ENCODE assay signal across 15 cellular contexts in the genomic region with DNA sequence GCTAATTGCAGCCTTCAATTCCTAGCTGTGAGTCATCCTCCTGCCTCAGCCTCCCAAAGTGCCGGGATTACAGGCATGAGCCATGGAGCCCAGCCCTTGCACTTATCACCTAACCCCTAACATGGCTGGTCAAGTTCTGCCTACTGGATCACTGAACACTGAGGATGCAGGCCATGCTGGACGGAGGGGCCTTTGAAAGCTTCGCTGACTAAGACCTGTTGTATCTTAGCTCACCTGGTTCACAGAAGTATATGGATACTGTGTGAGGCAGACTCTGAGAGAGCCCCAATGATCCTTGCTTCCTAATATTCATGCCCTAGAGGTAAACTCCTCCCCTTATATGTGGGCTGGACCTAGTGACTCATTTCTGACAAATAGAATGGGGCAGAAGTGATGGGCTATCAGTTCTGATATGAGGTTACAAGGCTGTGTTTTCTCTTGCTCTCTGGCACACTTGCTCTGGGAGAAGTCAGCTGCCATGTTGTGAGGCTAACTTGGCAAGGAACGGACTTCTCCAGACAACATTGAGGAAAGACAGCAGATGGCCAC. TPM values are rescaled to one million over a fixed set of nuclear protein-coding genes. Genes with fewer than 3 reads are reported as not detected.
DNase-seq lines count a peak whose midpoint lies in the region; ATAC-seq and TF ChIP-seq lines count a peak whose summit lies in the region.
"Had no signal": no experiment of that assay in that cellular context is flagged by ENCODE, and none has a peak within 500 bp of the region (broad histone marks: within the 10 kb centered on the region; RNA-seq: fewer than 3 reads in every experiment).

No MANE protein-coding gene starts in this region.

- no peaks in the 10 kb centered on the region for H3K27me3 ChIP-seq in Peyer's patch
- no peaks in the 10 kb centered on the region for H3K27me3 ChIP-seq in foreskin keratinocyte
- H3K27me3 ChIP-seq: tibial nerve had no signal

- intact Hi-C loops in activated CD8-positive, alpha-beta T cell treated with anti-CD3 and anti-CD28 coated beads for 36 hours (cut with micrococcal nuclease) = no loop called here

- H3K4me3 ChIP-seq in Peyer's patch = no peak overlapping the region
- H3K4me3 ChIP-seq: tibial nerve had no signal

- peak; percentile 67 for DNase-seq in activated CD8-positive, alpha-beta T cell treated with anti-CD3 and anti-CD28 coated beads for 36 hours
- no peak for DNase-seq in activated CD8-positive, alpha-beta T cell treated with anti-CD3 and anti-CD28 coated beads, Interleukin-2, amount 10 ng/mL, durations not matched to agents 7 days and 5 days
- DNase-seq in Peyer's patch (peak in 1 of 3 donors; percentile 65), foreskin keratinocyte (peak in 1 of 2 donors; percentile 42), substantia nigra (lab: John Stamatoyannopoulos, UW) (no peak), DMS114 treated with DMSO at 0.1 percent for 48 hours (lab: John Stamatoyannopoulos, UW; ENCODE audit: unreplicated experiment) (no peak), COLO668 (lab: John Stamatoyannopoulos, UW; ENCODE audit: unreplicated experiment) (no peak)
- DNase-seq: left cardiac atrium, NCI-H2227 treated with DMSO at 0.1 percent for 48 hours had no signal

- no peaks in the 10 kb centered on the region for H3K36me3 ChIP-seq in Peyer's patch
- H3K36me3 ChIP-seq: tibial nerve had no signal

- H3K9me3 Mint-ChIP-seq in activated CD8-positive, alpha-beta T cell treated with anti-CD3 and anti-CD28 coated beads for 36 hours = no peaks in the 10 kb centered on the region
- H3K9me3 Mint-ChIP-seq in activated CD8-positive, alpha-beta T cell treated with anti-CD3 and anti-CD28 coated beads, Interleukin-2, amount 10 ng/mL, durations not matched to agents 7 days and 5 days (ENCODE audit: insufficient read depth) = no peaks in the 10 kb centered on the region
- H3K9me3 Mint-ChIP-seq: activated naive CD4-positive, alpha-beta T cell treated with anti-CD3 and anti-CD28 coated beads, Interleukin-2, amount 50 U/mL, for 24 hours; T-helper 1 cell treated with Interleukin-12 subunit alpha and Interleukin-12 subunit beta and Interleukin-4 antibody, amounts not matched to agents 30 μg/mL and 1 μg/mL, for 36 hours had no signal

- H3K4me1 ChIP-seq in Peyer's patch (peaks cover 0 to 45% (median 2%) of the 10 kb centered on the region in 4 donors), foreskin keratinocyte (peaks cover 8% of the 10 kb centered on the region)

- peak; percentile 98 for ATAC-seq in activated CD8-positive, alpha-beta T cell treated with anti-CD3 and anti-CD28 coated beads for 36 hours
- ATAC-seq in activated CD8-positive, alpha-beta T cell treated with anti-CD3 and anti-CD28 coated beads, Interleukin-2, amount 10 ng/mL, durations not matched to agents 7 days and 5 days = no peak
- ATAC-seq in foreskin keratinocyte = peak; percentile 64
- no peak for ATAC-seq in HG03565 (IDR thresholded peaks at IDR 0.05; ENCODE audit: unreplicated experiment)

- no peaks in the 10 kb centered on the region for H3K9me3 ChIP-seq in Peyer's patch
- H3K9me3 ChIP-seq: tibial nerve had no signal

- peaks cover 12% of the 10 kb centered on the region for H3K4me1 Mint-ChIP-seq in activated CD8-positive, alpha-beta T cell treated with anti-CD3 and anti-CD28 coated beads for 36 hours (ENCODE audit: low read depth)
- no peaks in the 10 kb centered on the region for H3K4me1 Mint-ChIP-seq in activated CD8-positive, alpha-beta T cell treated with anti-CD3 and anti-CD28 coated beads, Interleukin-2, amount 10 ng/mL, durations not matched to agents 7 days and 5 days (ENCODE audit: low read depth)

- H3K27ac Mint-ChIP-seq in activated CD8-positive, alpha-beta T cell treated with anti-CD3 and anti-CD28 coated beads for 36 hours = peak overlapping the region; percentile 65
- H3K27ac Mint-ChIP-seq in activated CD8-positive, alpha-beta T cell treated with anti-CD3 and anti-CD28 coated beads, Interleukin-2, amount 10 ng/mL, durations not matched to agents 7 days and 5 days = no peak overlapping the region
- H3K27ac Mint-ChIP-seq: activated naive CD4-positive, alpha-beta T cell treated with anti-CD3 and anti-CD28 coated beads, Interleukin-2, amount 50 U/mL, for 24 hours; T-helper 1 cell treated with Interleukin-12 subunit alpha and Interleukin-12 subunit beta and Interleukin-4 antibody, amounts not matched to agents 30 μg/mL and 1 μg/mL, for 36 hours had no signal

- peak in 1 of 2 donors; percentile 18 for TF ChIP-seq POLR2A in Peyer's patch (IDR thresholded peaks at IDR 0.05)

- no peaks in the 10 kb centered on the region for H3K27me3 Mint-ChIP-seq in activated CD8-positive, alpha-beta T cell treated with anti-CD3 and anti-CD28 coated beads for 36 hours
- H3K27me3 Mint-ChIP-seq in activated CD8-positive, alpha-beta T cell treated with anti-CD3 and anti-CD28 coated beads, Interleukin-2, amount 10 ng/mL, durations not matched to agents 7 days and 5 days (ENCODE audit: low read depth) = no peaks in the 10 kb centered on the region
- H3K27me3 Mint-ChIP-seq: activated naive CD4-positive, alpha-beta T cell treated with anti-CD3 and anti-CD28 coated beads, Interleukin-2, amount 50 U/mL, for 24 hours had no signal

- TF ChIP-seq CTCF in activated CD8-positive, alpha-beta T cell treated with anti-CD3 and anti-CD28 coated beads for 36 hours (IDR thresholded peaks at IDR 0.05) = no peak
- TF ChIP-seq CTCF in Peyer's patch (IDR thresholded peaks at IDR 0.05) = no peak
- no peak for TF ChIP-seq CTCF in foreskin keratinocyte (conservative IDR thresholded peaks at IDR 0.05)

- POLR2A ChIA-PET in activated CD8-positive, alpha-beta T cell treated with anti-CD3 and anti-CD28 coated beads for 36 hours (lab: Charles Lee) = interaction anchor here (1.3 to 1.9 kb wide), 3 partner anchors 9 to 33 kb away, joined by 3 to 6 read pairs (median 5); a partner anchor contains a TSS
- POLR2A ChIA-PET in activated CD8-positive, alpha-beta T cell treated with anti-CD3 and anti-CD28 coated beads, Interleukin-2, amount 10 ng/mL, durations not matched to agents 7 days and 5 days (lab: Charles Lee) = no interaction called here

- H3K4me3 Mint-ChIP-seq in activated CD8-positive, alpha-beta T cell treated with anti-CD3 and anti-CD28 coated beads for 36 hours = no peak overlapping the region
- H3K4me3 Mint-ChIP-seq in activated CD8-positive, alpha-beta T cell treated with anti-CD3 and anti-CD28 coated beads, Interleukin-2, amount 10 ng/mL, durations not matched to agents 7 days and 5 days = no peak overlapping the region
- H3K4me3 Mint-ChIP-seq: activated naive CD4-positive, alpha-beta T cell treated with anti-CD3 and anti-CD28 coated beads, Interleukin-2, amount 50 U/mL, for 24 hours; T-helper 1 cell treated with Interleukin-12 subunit alpha and Interleukin-12 subunit beta and Interleukin-4 antibody, amounts not matched to agents 30 μg/mL and 1 μg/mL, for 36 hours had no signal

- H3K27ac ChIP-seq in Peyer's patch (peak overlapping the region in 3 of 4 donors; percentile 71 to 92 (median 86)), foreskin keratinocyte (no peak overlapping the region), substantia nigra (ENCODE audit: low read depth, low read length, poor library complexity, severe bottlenecking) (peak overlapping the region; percentile 93)

- H3K36me3 Mint-ChIP-seq in activated CD8-positive, alpha-beta T cell treated with anti-CD3 and anti-CD28 coated beads for 36 hours (ENCODE audit: low read depth) = no peaks in the 10 kb centered on the region
- H3K36me3 Mint-ChIP-seq in activated CD8-positive, alpha-beta T cell treated with anti-CD3 and anti-CD28 coated beads, Interleukin-2, amount 10 ng/mL, durations not matched to agents 7 days and 5 days (ENCODE audit: low read depth) = no peaks in the 10 kb centered on the region
- H3K36me3 Mint-ChIP-seq: activated naive CD4-positive, alpha-beta T cell treated with anti-CD3 and anti-CD28 coated beads, Interleukin-2, amount 50 U/mL, for 24 hours had no signal

- CTCF ChIA-PET in activated CD8-positive, alpha-beta T cell treated with anti-CD3 and anti-CD28 coated beads for 36 hours (lab: Charles Lee) = interaction anchor here (0.9 to 3.0 kb wide), 5 partner anchors 9 to 241 kb away, joined by 3 to 23 read pairs (median 5); a partner anchor contains a TSS
- CTCF ChIA-PET in activated CD8-positive, alpha-beta T cell treated with anti-CD3 and anti-CD28 coated beads, Interleukin-2, amount 10 ng/mL, durations not matched to agents 7 days and 5 days (lab: Charles Lee) = interaction anchor here (0.6 to 2.4 kb wide), 3 partner anchors 9 to 241 kb away, joined by 3 to 9 read pairs (median 6); a partner anchor contains a TSS

RNA-seq across cellular contexts. Expression of a gene that starts 11.7 kb away (rescaled TPM):
- not detected for total RNA-seq in activated CD8-positive, alpha-beta T cell treated with anti-CD3 and anti-CD28 coated beads for 36 hours
- total RNA-seq in activated CD8-positive, alpha-beta T cell treated with anti-CD3 and anti-CD28 coated beads, Interleukin-2, amount 10 ng/mL, durations not matched to agents 7 days and 5 days = not detected
- total RNA-seq in Peyer's patch (100 to 1,000 TPM in 3 of 4 donors, 1 to 10 TPM in 1; 5.0 to 684 (median 290) TPM), foreskin keratinocyte (not detected in 2 replicates)
- not detected in 2 replicates for polyA plus RNA-seq in foreskin keratinocyte
- total RNA-seq: endothelial cell of umbilical vein, left cardiac atrium, skeletal muscle tissue, tibial nerve had no signal
- polyA plus RNA-seq: endothelial cell of umbilical vein had no signal

RNA-seq across cellular contexts. Expression of a gene that starts 33.1 kb away (rescaled TPM):
- total RNA-seq in activated CD8-positive, alpha-beta T cell treated with anti-CD3 and anti-CD28 coated beads for 36 hours = 10 to 100 TPM; 25.9 to 26.8 TPM
- 10 to 100 TPM; 18.6 to 19.1 TPM for total RNA-seq in activated CD8-positive, alpha-beta T cell treated with anti-CD3 and anti-CD28 coated beads, Interleukin-2, amount 10 ng/mL, durations not matched to agents 7 days and 5 days
- 100 to 1,000 TPM in 3 of 4 donors, 1 to 10 TPM in 1; 9.9 to 242 (median 143) TPM for total RNA-seq in Peyer's patch
- 31.2 and 31.8 TPM in 2 replicates for total RNA-seq in foreskin keratinocyte
- 4.6 and 6.0 TPM in 2 replicates for polyA plus RNA-seq in foreskin keratinocyte

RNA-seq across cellular contexts. Expression of a gene that starts 53.9 kb away (rescaled TPM):
- total RNA-seq in activated CD8-positive, alpha-beta T cell treated with anti-CD3 and anti-CD28 coated beads for 36 hours = 10 to 100 TPM; 75.9 to 78.6 TPM
- total RNA-seq in activated CD8-positive, alpha-beta T cell treated with anti-CD3 and anti-CD28 coated beads, Interleukin-2, amount 10 ng/mL, durations not matched to agents 7 days and 5 days = 10 to 100 TPM; 57.9 to 61.1 TPM
- total RNA-seq in Peyer's patch (10 to 100 TPM; 19.4 to 49.5 (median 31.3) TPM), foreskin keratinocyte (16.5 and 24.2 TPM in 2 replicates)
- polyA plus RNA-seq in foreskin keratinocyte = 12.4 and 19.5 TPM in 2 replicates

Comparison
In these comparisons a context has a peak if more than half of its experiments do, and no peak if none do; other contexts are left out.
1. ATAC-seq: peak in activated CD8-positive, alpha-beta T cell treated with anti-CD3 and anti-CD28 coated beads for 36 hours (single experiment) and foreskin keratinocyte (single experiment); none in activated CD8-positive, alpha-beta T cell treated with anti-CD3 and anti-CD28 coated beads, Interleukin-2, amount 10 ng/mL, durations not matched to agents 7 days and 5 days (single experiment) and HG03565 (single experiment).